In genomic region chr9:77820293-77820954, GRCh38 we compare ENCODE assay signal across 1 cellular context.
TF ChIP-seq lines count a peak whose summit lies in the region.

No MANE protein-coding gene starts in this region.

TF ChIP-seq in K562, 482 proteins besides CTCF, POLR2A, EP300 and RAD21 (continued from another document and continues in another):
- TF ChIP-seq MGA (IDR thresholded peaks at IDR 0.05) (peak; percentile 37; the same call in 1 of the 2 replicates), BCL6 (CRISPR knock-in tag; IDR thresholded peaks at IDR 0.05) (no peak), SAFB2 (IDR thresholded peaks at IDR 0.05; ENCODE audit: borderline replicate concordance, low read depth, low read length, severe bottlenecking) (no peak), SREBF2 (CRISPR knock-in tag; IDR thresholded peaks at IDR 0.05) (no peak), ZNF398 (CRISPR knock-in tag; IDR thresholded peaks at IDR 0.05) (no peak), TEAD2 (tag; IDR thresholded peaks at IDR 0.05) (no peak), E4F1 (CRISPR knock-in tag; IDR thresholded peaks at IDR 0.05; ENCODE audit: borderline replicate concordance) (no peak), SREBF1 (IDR thresholded peaks at IDR 0.05; ENCODE audit: borderline replicate concordance, low read depth, low read length) (no peak), ZNF740 (CRISPR knock-in tag; IDR thresholded peaks at IDR 0.05) (no peak), ZNF740 (tag; IDR thresholded peaks at IDR 0.05) (no peak), TAF7 (tag; IDR thresholded peaks at IDR 0.05) (no peak), SMC3 (conservative IDR thresholded peaks at IDR 0.05; ENCODE audit: insufficient read depth, low read depth, low read length) (no peak), ELK1 (CRISPR knock-in tag; IDR thresholded peaks at IDR 0.05) (no peak), NCOA6 (IDR thresholded peaks at IDR 0.05) (no peak), CXXC5 (CRISPR knock-in tag; IDR thresholded peaks at IDR 0.05) (no peak), ZNF280A (IDR thresholded peaks at IDR 0.05; ENCODE audit: low read depth, partially characterized antibody) (no peak), ZNF592 (IDR thresholded peaks at IDR 0.05) (peak; percentile 68), PCBP2 (IDR thresholded peaks at IDR 0.05; ENCODE audit: low read depth, low read length, poor library complexity, severe bottlenecking) (no peak), NFATC3 (IDR thresholded peaks at IDR 0.05) (no peak), GABPB2 (CRISPR knock-in tag; conservative IDR thresholded peaks at IDR 0.05) (no peak), ZNF57 (CRISPR knock-in tag; IDR thresholded peaks at IDR 0.05) (no peak), ATF4 (CRISPR knock-in tag; IDR thresholded peaks at IDR 0.05) (no peak), RBM15 (IDR thresholded peaks at IDR 0.05; ENCODE audit: insufficient read depth, low read length) (no peak)
